Comparison of ENCODE assay signal across 15 cellular contexts in genomic region chr10:11522821-11523245, GRCh38.
DNase-seq lines count a peak whose midpoint lies in the region; ATAC-seq and TF ChIP-seq lines count a peak whose summit lies in the region.
"Had no signal": no experiment of that assay in that cellular context is flagged by ENCODE, and none has a peak within 500 bp of the region (broad histone marks: within the 10 kb centered on the region; RNA-seq: fewer than 3 reads in every experiment).

No MANE protein-coding gene starts in this region.

- ATAC-seq in Right ventricle myocardium superior (ENCODE audit: poor library complexity) (peak; percentile 85), HG03097 (IDR thresholded peaks at IDR 0.05; ENCODE audit: low FRiP score, unreplicated experiment) (no peak), GM21367 (IDR thresholded peaks at IDR 0.05; ENCODE audit: unreplicated experiment) (no peak), GM21423 (IDR thresholded peaks at IDR 0.05; ENCODE audit: unreplicated experiment) (no peak)
- ATAC-seq: GM23338, psoas muscle had no signal

- no peak for TF ChIP-seq CTCF in fibroblast of mammary gland (conservative IDR thresholded peaks at IDR 0.05; ENCODE audit: control insufficient read depth, insufficient read depth, low read depth, low read length)
- TF ChIP-seq CTCF in coronary artery (IDR thresholded peaks at IDR 0.05) = no peak

- no peak overlapping the region for H3K27ac ChIP-seq in coronary artery
- H3K27ac ChIP-seq: psoas muscle, SJCRH30 had no signal

- DNase-seq in Right ventricle myocardium superior (peak; percentile 56), cardiac septum (ENCODE audit: low spot score) (no peak), fibroblast of mammary gland (ENCODE audit: low read depth) (peak; percentile 45), medulla oblongata (ENCODE audit: extremely low spot score) (peak; percentile 63), coronary artery (ENCODE audit: low spot score) (no peak)
- DNase-seq: activated CD4-positive, alpha-beta T cell treated with anti-CD3 and anti-CD28 coated beads, Interleukin-2, amount 10 ng/mL, durations not matched to agents 7 days and 5 days; activated naive CD4-positive, alpha-beta T cell treated with anti-CD3 and anti-CD28 coated beads, Interleukin-2, amount 50 U/mL, for 16 hours; NCI-H1694 treated with DMSO at 0.1 percent for 48 hours; psoas muscle; SJCRH30; T-helper 9 cell had no signal

- H3K4me3 ChIP-seq in fibroblast of mammary gland (ENCODE audit: control insufficient read depth, low read depth, low read length) = no peak overlapping the region
- H3K4me3 ChIP-seq in coronary artery = no peak overlapping the region
- H3K4me3 ChIP-seq: GM23338, psoas muscle, SJCRH30 had no signal

- intact Hi-C loops in Right ventricle myocardium superior (cut with DNase I) = loop anchor here (10.0 kb wide), 1 partner anchor 92 kb away; the partner anchor contains the start of gene USP6NL
- intact Hi-C loops in cardiac septum (cut with DNase I) = loop anchor here (5.0 kb wide), 1 partner anchor 89 kb away; the partner anchor contains the start of gene USP6NL

Comparison
In these comparisons a context has a peak if more than half of its experiments do, and no peak if none do; other contexts are left out.
1. DNase-seq: peak in Right ventricle myocardium superior (single experiment), fibroblast of mammary gland (single experiment) and medulla oblongata (single experiment); none in cardiac septum (single experiment) and coronary artery (single experiment).